Comparison of ENCODE assay signal across 23 cellular contexts in genomic region chr18:62258093-62258492, GRCh38.
DNase-seq lines count a peak whose midpoint lies in the region; ATAC-seq, FAIRE-seq and TF ChIP-seq lines count a peak whose summit lies in the region.
"Had no signal": no experiment of that assay in that cellular context is flagged by ENCODE, and none has a peak within 500 bp of the region (broad histone marks: within the 10 kb centered on the region; RNA-seq: fewer than 3 reads in every experiment).

No MANE protein-coding gene starts in this region.

- H2BK5ac ChIP-seq in mesenchymal stem cell (ENCODE audit: low read depth, low read length, poor library complexity, severe bottlenecking): no peak overlapping the region

- H3K9me3 ChIP-seq in mesenchymal stem cell (ENCODE audit: control insufficient read depth, low read length) (no peaks in the 10 kb centered on the region), pancreas (no peaks in the 10 kb centered on the region)
- H3K9me3 ChIP-seq: SJSA1 had no signal

- H3K9ac ChIP-seq in mesenchymal stem cell (ENCODE audit: low read length): no peak overlapping the region

- no peak overlapping the region for H3K23ac ChIP-seq in mesenchymal stem cell (ENCODE audit: low read length in 2 of 2)

- DNase-seq in mesenchymal stem cell: no peak
- no peak for DNase-seq in pancreas
- DNase-seq in SHP77 (lab: John Stamatoyannopoulos, UW): no peak
- DNase-seq in activated CD4-positive, alpha-beta memory T cell treated with anti-CD3 and anti-CD28 coated beads for 36 hours: no peak
- DNase-seq: C1 segment of cervical spinal cord; CD4-positive, alpha-beta memory T cell; COR-L47; DMS53; NCI-H1105; NCI-H1436 treated with DMSO at 0.1 percent for 48 hours; NCI-H187 treated with DMSO at 0.1 percent for 48 hours; NCI-H2107; NCI-H526; NK-92 treated with Interleukin-12 subunit alpha and Interleukin-12 subunit beta, amount 100 ng/mL, for 24 hours; PC-3 had no signal

- no peaks in the 10 kb centered on the region for H3K4me1 ChIP-seq in mesenchymal stem cell (ENCODE audit: control insufficient read depth, insufficient read depth, low read depth, low read length)
- H3K4me1 ChIP-seq in pancreas: no peaks in the 10 kb centered on the region
- H3K4me1 ChIP-seq: SJSA1 had no signal

- H2AK5ac ChIP-seq in mesenchymal stem cell (ENCODE audit: low read length, severe bottlenecking): no peak overlapping the region

- no peak overlapping the region for H3K4me3 ChIP-seq in mesenchymal stem cell (ENCODE audit: insufficient read depth in 1 of 2, low read depth in 1 of 2, low read length in 2 of 2)
- no peak overlapping the region for H3K4me3 ChIP-seq in pancreas
- H3K4me3 ChIP-seq: SJSA1 had no signal

- no peaks in the 10 kb centered on the region for H3K4me1 Mint-ChIP-seq in activated CD4-positive, alpha-beta memory T cell treated with anti-CD3 and anti-CD28 coated beads for 36 hours (ENCODE audit: low read depth)
- H3K4me1 Mint-ChIP-seq: CD4-positive, alpha-beta memory T cell had no signal

- H2BK15ac ChIP-seq in mesenchymal stem cell (ENCODE audit: low read depth, poor library complexity, severe bottlenecking): no peak overlapping the region

- peak; percentile 58 for ATAC-seq in GM18907 (IDR thresholded peaks at IDR 0.05; ENCODE audit: unreplicated experiment)
- ATAC-seq in GM19463 (IDR thresholded peaks at IDR 0.05; ENCODE audit: unreplicated experiment): peak; percentile 45
- ATAC-seq in GM21825 (IDR thresholded peaks at IDR 0.05; ENCODE audit: unreplicated experiment): peak; percentile 42
- ATAC-seq in pancreas: no peak
- no peak for ATAC-seq in GM18867 (IDR thresholded peaks at IDR 0.05; ENCODE audit: unreplicated experiment)
- ATAC-seq: HCT116, HepG2, PC-3, Right ventricle myocardium inferior had no signal

- H2BK120ac ChIP-seq in mesenchymal stem cell (ENCODE audit: low read depth, low read length): no peak overlapping the region

- no peaks in the 10 kb centered on the region for H3K27me3 Mint-ChIP-seq in activated CD4-positive, alpha-beta memory T cell treated with anti-CD3 and anti-CD28 coated beads for 36 hours
- H3K27me3 Mint-ChIP-seq: CD4-positive, alpha-beta memory T cell had no signal

- H3K27me3 ChIP-seq in mesenchymal stem cell (ENCODE audit: control insufficient read depth in 1 of 2, insufficient read depth in 1 of 2, low read length in 2 of 2) (no peaks in the 10 kb centered on the region), pancreas (no peaks in the 10 kb centered on the region)
- H3K27me3 ChIP-seq: SJSA1 had no signal

- no peak overlapping the region for H3K4ac ChIP-seq in mesenchymal stem cell (ENCODE audit: low read depth in 1 of 2, low read length in 2 of 2)

- peaks cover 3 to 87% of the 10 kb centered on the region in 2 experiments for H3K36me3 ChIP-seq in mesenchymal stem cell (ENCODE audit: control insufficient read depth in 1 of 2, insufficient read depth in 2 of 2, low read depth in 1 of 2, low read length in 2 of 2)
- H3K36me3 ChIP-seq in pancreas: peaks cover 0 to 16% (median 11%) of the 10 kb centered on the region in 3 donors

- peaks cover 34% of the 10 kb centered on the region for H3K36me3 Mint-ChIP-seq in activated CD4-positive, alpha-beta memory T cell treated with anti-CD3 and anti-CD28 coated beads for 36 hours

- POLR2A ChIA-PET in activated CD4-positive, alpha-beta memory T cell treated with anti-CD3 and anti-CD28 coated beads for 36 hours (lab: Charles Lee): no interaction called here

- no peak overlapping the region for H3K4me3 Mint-ChIP-seq in activated CD4-positive, alpha-beta memory T cell treated with anti-CD3 and anti-CD28 coated beads for 36 hours
- H3K4me3 Mint-ChIP-seq: CD4-positive, alpha-beta memory T cell had no signal

- H3K14ac ChIP-seq in mesenchymal stem cell (ENCODE audit: low read length in 2 of 2): no peak overlapping the region

- H2BK12ac ChIP-seq in mesenchymal stem cell (ENCODE audit: low read length in 2 of 2): no peak overlapping the region

- H3K27ac ChIP-seq in mesenchymal stem cell (ENCODE audit: low read length, poor library complexity, severe bottlenecking): peak overlapping the region; percentile 60
- no peak overlapping the region for H3K27ac ChIP-seq in pancreas
- H3K27ac ChIP-seq: SJSA1 had no signal

- TF ChIP-seq CTCF in pancreas (IDR thresholded peaks at IDR 0.05): no peak

- no peak overlapping the region for H4K8ac ChIP-seq in mesenchymal stem cell (ENCODE audit: low read length)

- no peak overlapping the region for H2AFZ ChIP-seq in mesenchymal stem cell (ENCODE audit: low read depth, low read length)

- peaks cover 2% of the 10 kb centered on the region for H3K79me1 ChIP-seq in mesenchymal stem cell (replicated peaks; ENCODE audit: low read length, poor library complexity, severe bottlenecking)

- no peak overlapping the region for H3K27ac Mint-ChIP-seq in activated CD4-positive, alpha-beta memory T cell treated with anti-CD3 and anti-CD28 coated beads for 36 hours

- H3K4me2 ChIP-seq in mesenchymal stem cell (ENCODE audit: low read length, poor library complexity, severe bottlenecking): no peak overlapping the region

- intact Hi-C loops in pancreas (cut with DNase I): no loop called here
- intact Hi-C loops in activated CD4-positive, alpha-beta memory T cell treated with anti-CD3 and anti-CD28 coated beads for 36 hours (cut with micrococcal nuclease): no loop called here

- CTCF ChIA-PET in activated CD4-positive, alpha-beta memory T cell treated with anti-CD3 and anti-CD28 coated beads for 36 hours (lab: Charles Lee): interaction anchor here (1.0 to 2.6 kb wide), 2 partner anchors 9 to 14 kb away, joined by 3 to 16 read pairs; no protein-coding TSS in a partner anchor

- H4K91ac ChIP-seq in mesenchymal stem cell (ENCODE audit: low read length): no peak overlapping the region

- FAIRE-seq in pancreas (lab: Jason Lieb, UNC): no peak
- FAIRE-seq: HepG2 had no signal

- H3K18ac ChIP-seq in mesenchymal stem cell (ENCODE audit: low read depth in 1 of 2, low read length in 2 of 2): no peak overlapping the region

- H3K9me3 Mint-ChIP-seq in activated CD4-positive, alpha-beta memory T cell treated with anti-CD3 and anti-CD28 coated beads for 36 hours: no peaks in the 10 kb centered on the region
- H3K9me3 Mint-ChIP-seq: CD4-positive, alpha-beta memory T cell had no signal

Comparison
In these comparisons a context has a peak if more than half of its experiments do, and no peak if none do; other contexts are left out.
1. ATAC-seq: peak in GM18907 (single experiment), GM19463 (single experiment) and GM21825 (single experiment); none in pancreas (0 of 4) and GM18867 (single experiment).